In genomic region chr1:47418122-47418521, GRCh38 we compare ENCODE assay signal across 1 cellular context.
TF ChIP-seq lines count a peak whose summit lies in the region.

No MANE protein-coding gene starts in this region.

TF ChIP-seq in K562, 482 proteins besides CTCF, POLR2A, EP300 and RAD21:
- TF ChIP-seq SIN3A (IDR thresholded peaks at IDR 0.05; ENCODE audit: borderline replicate concordance in 2 of 2, control insufficient read depth in 1 of 2, low read depth in 2 of 2, low read length in 2 of 2) (no peak), NR4A1 (CRISPR knock-in tag; IDR thresholded peaks at IDR 0.05) (no peak), NR4A1 (tag; IDR thresholded peaks at IDR 0.05) (no peak), ETS2 (tag; IDR thresholded peaks at IDR 0.05; ENCODE audit: borderline replicate concordance, poor library complexity, severe bottlenecking) (no peak), KLF6 (CRISPR knock-in tag; IDR thresholded peaks at IDR 0.05; ENCODE audit: borderline replicate concordance) (no peak), SREBF1 (IDR thresholded peaks at IDR 0.05; ENCODE audit: borderline replicate concordance, low read depth, low read length) (no peak), PTBP1 (IDR thresholded peaks at IDR 0.05; ENCODE audit: low read depth, low read length) (no peak), ZKSCAN1 (IDR thresholded peaks at IDR 0.05; ENCODE audit: low read depth, low read length) (peak; percentile 74; the same call in 1 of the 2 replicates)
TF ChIP-seq in K562: peak in this region for 1.
